ENCODE assay signal across 19 cellular contexts in the genomic region with DNA sequence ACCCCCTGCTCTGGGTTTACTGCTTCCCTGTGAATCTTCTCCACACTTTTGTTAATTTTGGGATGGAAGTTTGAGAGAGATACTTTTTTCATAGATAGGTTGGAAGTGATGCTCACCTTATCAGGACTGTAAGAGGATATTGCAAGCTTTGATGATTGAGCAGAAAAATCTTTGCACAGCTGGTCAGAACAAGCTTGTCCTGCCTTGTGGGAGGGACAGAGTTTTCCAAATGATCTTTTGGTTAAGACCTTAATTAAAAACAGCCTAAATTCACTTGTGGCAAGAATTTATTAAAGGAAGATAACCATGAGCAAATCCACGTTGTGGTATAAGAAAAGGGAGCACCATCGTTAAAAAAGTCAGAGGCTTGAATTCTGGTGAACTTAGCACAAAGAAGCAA.
"Had no signal": no experiment of that assay in that cellular context is flagged by ENCODE, and none has a peak within 500 bp of the region (broad histone marks: within the 10 kb centered on the region; RNA-seq: fewer than 3 reads in every experiment).

No MANE protein-coding gene starts in this region.

- H3K4me2 ChIP-seq: hepatocyte had no signal

- H3K4me3 ChIP-seq: adrenal gland, esophagus muscularis mucosa, hepatocyte, tibial nerve had no signal

- H3K36me3 Mint-ChIP-seq: natural killer cell had no signal

- H3K36me3 ChIP-seq: adrenal gland had no signal

- H3K27me3 ChIP-seq: adrenal gland, esophagus muscularis mucosa, hepatocyte, tibial nerve had no signal

- H2AFZ ChIP-seq: hepatocyte had no signal

- H3K4me1 ChIP-seq: adrenal gland had no signal

- H3K9me3 ChIP-seq: adrenal gland, esophagus muscularis mucosa, tibial nerve had no signal

- H3K27ac ChIP-seq: adrenal gland, esophagus muscularis mucosa, hepatocyte, tibial nerve had no signal

- DNase-seq: activated CD4-positive, alpha-beta T cell treated with anti-CD3 and anti-CD28 coated beads, Interleukin-2, amount 50 U/mL, for 1 hour; activated CD4-positive, CD25-positive, alpha-beta regulatory T cell treated with anti-CD3 and anti-CD28 coated beads, Interleukin-2, amount 50 U/mL, for 72 hours; activated CD8-positive, alpha-beta memory T cell treated with anti-CD3 and anti-CD28 coated beads for 24 hours; activated CD8-positive, alpha-beta memory T cell treated with anti-CD3 and anti-CD28 coated beads, Interleukin-2, amount 50 U/mL, for 48 hours; activated effector memory CD4-positive, alpha-beta T cell treated with anti-CD3 and anti-CD28 coated beads, Interleukin-2, amount 50 U/mL, for 16 hours; activated naive CD4-positive, alpha-beta T cell treated with anti-CD3 and anti-CD28 coated beads, Interleukin-2, amount 50 U/mL, for 16 hours; activated T-cell treated with anti-CD3 and anti-CD28 coated beads, Interleukin-2, amount 50 U/mL, for 48 hours; adrenal gland; effector memory CD4-positive, alpha-beta T cell; left cardiac atrium; mesendoderm; natural killer cell; nucleus accumbens; posterior cingulate gyrus; stimulated activated CD8-positive, alpha-beta memory T cell treated with anti-CD3 and anti-CD28 coated beads, Interleukin-4, amount 100 ng/mL, for 48 hours; stimulated activated naive CD4-positive, alpha-beta T cell had no signal

- H3K9me3 Mint-ChIP-seq: natural killer cell had no signal

- H3K4me3 Mint-ChIP-seq: natural killer cell had no signal
